18 cellular contexts compared by ENCODE assay signal in the genomic region with DNA sequence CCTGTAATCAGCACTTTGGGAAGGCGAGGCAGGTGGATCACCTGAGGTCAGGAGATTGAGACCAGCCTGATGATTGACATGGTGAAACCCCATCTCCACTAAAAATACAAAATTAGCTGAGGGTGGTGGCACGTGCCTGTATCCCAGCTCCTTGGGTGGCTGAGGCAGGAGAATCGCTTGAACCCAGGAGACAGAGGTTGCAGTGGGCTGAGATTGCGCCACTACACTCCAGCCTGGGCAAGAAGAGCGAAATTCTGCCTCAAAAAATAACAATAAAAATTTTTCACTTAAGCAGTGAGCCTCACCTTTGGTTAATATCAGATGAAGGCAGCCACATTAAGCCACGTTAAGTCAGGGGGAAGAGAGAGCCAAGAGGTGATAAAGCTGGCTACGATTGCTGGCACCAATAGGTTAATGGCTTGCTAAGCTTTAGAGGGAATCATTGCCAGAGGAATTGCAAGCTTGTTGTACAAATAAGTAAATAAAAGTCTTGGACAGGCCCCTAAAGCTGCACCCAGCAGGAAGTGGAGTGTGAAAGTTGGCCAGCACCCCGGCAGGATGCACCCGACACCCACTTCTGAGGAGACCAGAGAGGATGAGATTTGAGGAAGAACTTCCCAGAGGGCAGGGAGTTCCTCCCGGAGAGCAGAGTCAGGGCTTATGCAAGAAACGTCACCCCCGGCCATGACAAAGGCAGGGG. TPM values are rescaled to one million over a fixed set of nuclear protein-coding genes. Genes with fewer than 3 reads are reported as not detected.
DNase-seq lines count a peak whose midpoint lies in the region; ATAC-seq and TF ChIP-seq lines count a peak whose summit lies in the region.
"Had no signal": no experiment of that assay in that cellular context is flagged by ENCODE, and none has a peak within 500 bp of the region (broad histone marks: within the 10 kb centered on the region; RNA-seq: fewer than 3 reads in every experiment).

No MANE protein-coding gene starts in this region.

- peak; percentile 47 to 83 for ATAC-seq in left cardiac atrium
- no peak for ATAC-seq in Right ventricle myocardium inferior
- no peak for ATAC-seq in lung (ENCODE audit: insufficient read depth, low FRiP score)

- no peak overlapping the region for H3K4me3 ChIP-seq in lung
- H3K4me3 ChIP-seq in adrenal gland = no peak overlapping the region
- H3K4me3 ChIP-seq: HAP-1, hepatocyte, suprapubic skin had no signal

- intact Hi-C loops in left cardiac atrium (cut with DNase I) (no loop called here), Right ventricle myocardium inferior (cut with DNase I) (no loop called here), adrenal gland (cut with DNase I) (no loop called here)

- H3K4me1 ChIP-seq in lung (ENCODE audit: control insufficient read depth in 2 of 2, insufficient read depth in 2 of 2, low read length in 2 of 2) (peaks cover 0 to 6% of the 10 kb centered on the region in 2 donors), adrenal gland (replicated peaks in 1 of 2) (no peaks in the 10 kb centered on the region)
- H3K4me1 ChIP-seq: HAP-1 had no signal

- 46 to 49% methylated on average over 12 of the region's 12 CpGs for WGBS in lung, 2 donors
- 59 to 68% (median 63%) methylated on average over 10 to 12 of the region's 12 CpGs for WGBS in adrenal gland, 4 donors

- no peak for TF ChIP-seq POLR2A in adrenal gland (IDR thresholded peaks at IDR 0.05)

- peak overlapping the region in 1 of 2 donors; percentile 43 for H3K27ac ChIP-seq in lung (ENCODE audit: low read depth in 1 of 2, low read length in 1 of 2)
- H3K27ac ChIP-seq in adrenal gland = no peak overlapping the region
- H3K27ac ChIP-seq: hepatocyte, suprapubic skin had no signal

- no peak for TF ChIP-seq CTCF in lung (IDR thresholded peaks at IDR 0.05; ENCODE audit: control extremely low read depth, extremely low read depth)
- no peak for TF ChIP-seq CTCF in adrenal gland (IDR thresholded peaks at IDR 0.05)

- H3K36me3 ChIP-seq in lung (ENCODE audit: control insufficient read depth in 2 of 2, insufficient read depth in 2 of 2, low read length in 2 of 2) (peaks cover 1 to 5% of the 10 kb centered on the region in 2 donors), adrenal gland (replicated peaks in 1 of 2) (peaks cover 0 to 13% of the 10 kb centered on the region in 2 donors)
- H3K36me3 ChIP-seq: HAP-1 had no signal

- H3K9me3 ChIP-seq in lung (ENCODE audit: control insufficient read depth in 2 of 2, insufficient read depth in 1 of 2, low read length in 1 of 2) (no peaks in the 10 kb centered on the region), adrenal gland (replicated peaks in 1 of 3) (no peaks in the 10 kb centered on the region)
- H3K9me3 ChIP-seq: HAP-1, suprapubic skin had no signal

- DNase-seq in left cardiac atrium (no peak), Right ventricle myocardium inferior (ENCODE audit: missing footprints) (no peak), NCI-H460 (ENCODE audit: extremely low read depth, low read depth) (peak; percentile 49), lung (ENCODE audit: low spot score) (peak; percentile 58), adrenal gland (no peak), NCI-H774 (lab: John Stamatoyannopoulos, UW) (no peak)
- no peak for DNase-seq in activated CD4-positive, alpha-beta T cell treated with anti-CD3 and anti-CD28 coated beads for 48 hours
- DNase-seq: activated effector memory CD4-positive, alpha-beta T cell treated with Interleukin-2 at 50 U/mL for 16 hours; AML-193; endodermal cell; Kasumi-1; kidney; NCI-H146; T-helper 2 cell had no signal

- H3K27me3 ChIP-seq in lung (ENCODE audit: control insufficient read depth, insufficient read depth) (no peaks in the 10 kb centered on the region), adrenal gland (no peaks in the 10 kb centered on the region)
- H3K27me3 ChIP-seq: hepatocyte, suprapubic skin had no signal

RNA-seq across cellular contexts. Expression of a gene that starts 41.3 kb away (rescaled TPM):
- total RNA-seq in left cardiac atrium = 10 to 100 TPM; 35.1 to 41.2 TPM
- 93.9 TPM for total RNA-seq in Right ventricle myocardium inferior
- 61.3 and 66.4 TPM in 2 replicates for total RNA-seq in NCI-H460 (2014; rRNA removed; shearing (Covaris generic))
- polyA plus RNA-seq in NCI-H460 (2014; cell fraction: nucleus; rRNA removed) = 81.2 and 88.0 TPM in 2 replicates
- total RNA-seq in lung = 10 to 100 TPM in 1 of 2 donors, 1 to 10 TPM in 1; 9.2 to 17.1 TPM
- 10 to 100 TPM in 1 of 2 donors, 1 to 10 TPM in 1; 5.4 to 11.7 TPM for polyA plus RNA-seq in lung
- 100 to 1,000 TPM in 2 of 8 donors, 10 to 100 TPM in 6; 47.8 to 144 (median 82.9) TPM for total RNA-seq in adrenal gland
- 10 to 100 TPM; 34.3 to 73.2 (median 45.4) TPM for polyA plus RNA-seq in adrenal gland
- total RNA-seq: chondrocyte had no signal

RNA-seq across cellular contexts. Expression of a gene that starts 49.7 kb away (rescaled TPM):
- total RNA-seq in left cardiac atrium (10 to 100 TPM; 36.5 to 41.8 TPM), Right ventricle myocardium inferior (35.2 TPM), lung (100 to 1,000 TPM in 1 of 2 donors, 10 to 100 TPM in 1; 42.2 to 111 TPM), adrenal gland (100 to 1,000 TPM in 6 of 8 donors, 10 to 100 TPM in 2; 74.5 to 309 (median 128) TPM)
- total RNA-seq in NCI-H460 (2014; rRNA removed; shearing (Covaris generic)) = 57.5 and 62.3 TPM in 2 replicates
- 27.1 and 81.6 TPM in 2 replicates for polyA plus RNA-seq in NCI-H460 (2014; cell fraction: nucleus; rRNA removed)
- polyA plus RNA-seq in lung (10 to 100 TPM in 1 of 2 donors, 1 to 10 TPM in 1; 9.7 to 16.6 TPM), adrenal gland (10 to 100 TPM; 22.8 to 54.7 (median 24.0) TPM)

Comparison
In these comparisons a context has a peak if more than half of its experiments do, and no peak if none do; other contexts are left out.
1. ATAC-seq: peak in left cardiac atrium (2 of 2); none in Right ventricle myocardium inferior (single experiment) and lung (single experiment).
2. DNase-seq: peak in NCI-H460 (single experiment) and lung (single experiment); none in left cardiac atrium (single experiment), Right ventricle myocardium inferior (single experiment), adrenal gland (0 of 7), NCI-H774 (single experiment) and activated CD4-positive, alpha-beta T cell treated with anti-CD3 and anti-CD28 coated beads for 48 hours (single experiment).